8 cellular contexts compared by ENCODE assay signal in genomic region chr19:19490247-19490968, GRCh38. TPM values are rescaled to one million over a fixed set of nuclear protein-coding genes. Genes with fewer than 3 reads are reported as not detected.
A peak's percentile ranks its signal among the peaks of the same experiment; 100 is the strongest.
DNase-seq lines count a peak whose midpoint lies in the region; ATAC-seq and TF ChIP-seq lines count a peak whose summit lies in the region.

No MANE protein-coding gene starts in this region.

- POLR2A ChIA-PET in CD4-positive, alpha-beta T cell (lab: Charles Lee) = interaction anchor here (0.6 to 7.0 kb wide), 19 partner anchors 25 to 299 kb away, joined by 3 to 81 read pairs (median 6); partner anchors contain the start of genes BORCS8, GATAD2A, NDUFA13 and NR2C2AP
- POLR2A ChIA-PET in activated CD8-positive, alpha-beta T cell treated with anti-CD3 and anti-CD28 coated beads, Interleukin-2, amount 10 ng/mL, durations not matched to agents 7 days and 5 days (lab: Charles Lee) = interaction anchor here (0.6 to 2.8 kb wide), 11 partner anchors 25 to 169 kb away, joined by 3 to 17 read pairs (median 3); partner anchors contain the start of genes GATAD2A, NDUFA13 and TSSK6

- DNase-seq in CD4-positive, alpha-beta T cell = peak; percentile 71 to 81 (median 76)
- DNase-seq in NCI-H82 treated with DMSO at 0.1 percent for 48 hours (lab: John Stamatoyannopoulos, UW; ENCODE audit: unreplicated experiment) = peak; percentile 47
- DNase-seq in activated CD8-positive, alpha-beta T cell treated with anti-CD3 and anti-CD28 coated beads, Interleukin-2, amount 10 ng/mL, durations not matched to agents 7 days and 5 days = peak; percentile 89
- peak; percentile 84 for DNase-seq in effector CD4-positive, alpha-beta T cell
- DNase-seq in lower lobe of right lung = peak; percentile 70
- peak; percentile 57 to 83 (median 72) for DNase-seq in stimulated activated CD4-positive, alpha-beta T cell treated with anti-CD3 and anti-CD28 coated beads, TNF-alpha, amount 100 ng/mL, for 24 hours (ENCODE audit: low read depth in 3 of 3)

- peak; percentile 23 for ATAC-seq in CD4-positive, alpha-beta T cell (ENCODE audit: poor library complexity)
- ATAC-seq in HG03469 (IDR thresholded peaks at IDR 0.05; ENCODE audit: unreplicated experiment) (peak; percentile 40), lower lobe of right lung (peak; percentile 69 to 74), HG03565 (IDR thresholded peaks at IDR 0.05; ENCODE audit: unreplicated experiment) (no peak)
- peak; percentile 19 for ATAC-seq in activated CD8-positive, alpha-beta T cell treated with anti-CD3 and anti-CD28 coated beads, Interleukin-2, amount 10 ng/mL, durations not matched to agents 7 days and 5 days

- H3K4me3 Mint-ChIP-seq in CD4-positive, alpha-beta T cell = peak overlapping the region; percentile 5
- peak overlapping the region; percentile 12 for H3K4me3 Mint-ChIP-seq in activated CD8-positive, alpha-beta T cell treated with anti-CD3 and anti-CD28 coated beads, Interleukin-2, amount 10 ng/mL, durations not matched to agents 7 days and 5 days

- intact Hi-C loops in CD4-positive, alpha-beta T cell (cut with DNase I, micrococcal nuclease) = loop anchor here (1.0 to 5.0 kb wide), 7 partner anchors 103 to 344 kb away; partner anchors contain the start of genes MAU2 (in 1 of the 2) and SUGP1 (in 1 of the 2)
- intact Hi-C loops in lower lobe of right lung (cut with DNase I) = loop anchor here (10.0 kb wide), 1 partner anchor 126 kb away; no protein-coding TSS in a partner anchor

- CTCF ChIA-PET in CD4-positive, alpha-beta T cell (lab: Charles Lee) = interaction anchor here (0.6 to 3.6 kb wide), 35 partner anchors 11 to 1268 kb away, joined by 3 to 34 read pairs (median 4); partner anchors contain the start of genes GATAD2A, GMIP and NR2C2AP
- CTCF ChIA-PET in activated CD8-positive, alpha-beta T cell treated with anti-CD3 and anti-CD28 coated beads, Interleukin-2, amount 10 ng/mL, durations not matched to agents 7 days and 5 days (lab: Charles Lee) = interaction anchor here (0.6 to 7.8 kb wide), 32 partner anchors 9 to 342 kb away, joined by 3 to 162 read pairs (median 6); partner anchors contain the start of genes BORCS8, GATAD2A, GMIP and MAU2

- peaks cover 44% of the 10 kb centered on the region for H3K36me3 ChIP-seq in lower lobe of right lung

- H3K36me3 Mint-ChIP-seq in CD4-positive, alpha-beta T cell (ENCODE audit: low read depth) = peaks cover 38% of the 10 kb centered on the region
- H3K36me3 Mint-ChIP-seq in activated CD8-positive, alpha-beta T cell treated with anti-CD3 and anti-CD28 coated beads, Interleukin-2, amount 10 ng/mL, durations not matched to agents 7 days and 5 days (ENCODE audit: low read depth) = peaks cover 51% of the 10 kb centered on the region

- H3K27me3 Mint-ChIP-seq in CD4-positive, alpha-beta T cell = no peaks in the 10 kb centered on the region
- H3K27me3 Mint-ChIP-seq in activated CD8-positive, alpha-beta T cell treated with anti-CD3 and anti-CD28 coated beads, Interleukin-2, amount 10 ng/mL, durations not matched to agents 7 days and 5 days (ENCODE audit: low read depth) = no peaks in the 10 kb centered on the region

- H3K27me3 ChIP-seq in CD4-positive, alpha-beta T cell (ENCODE audit: control insufficient read depth, insufficient read depth, low read length) = no peaks in the 10 kb centered on the region
- H3K27me3 ChIP-seq in lower lobe of right lung (ENCODE audit: low read depth) = no peaks in the 10 kb centered on the region

- peaks cover 51% of the 10 kb centered on the region for H3K4me1 ChIP-seq in lower lobe of right lung

- peak overlapping the region; percentile 86 for H3K27ac ChIP-seq in CD4-positive, alpha-beta T cell (ENCODE audit: low read depth, low read length)
- H3K27ac ChIP-seq in lower lobe of right lung = peak overlapping the region; percentile 86

- peak overlapping the region; percentile 99 for H3K27ac Mint-ChIP-seq in CD4-positive, alpha-beta T cell
- peak overlapping the region; percentile 97 for H3K27ac Mint-ChIP-seq in activated CD8-positive, alpha-beta T cell treated with anti-CD3 and anti-CD28 coated beads, Interleukin-2, amount 10 ng/mL, durations not matched to agents 7 days and 5 days

- no peaks in the 10 kb centered on the region for H3K9me3 ChIP-seq in CD4-positive, alpha-beta T cell (ENCODE audit: control insufficient read depth, low read length)
- no peaks in the 10 kb centered on the region for H3K9me3 ChIP-seq in lower lobe of right lung

- peaks cover 49% of the 10 kb centered on the region for H3K4me1 Mint-ChIP-seq in CD4-positive, alpha-beta T cell (ENCODE audit: low read depth)
- H3K4me1 Mint-ChIP-seq in activated CD8-positive, alpha-beta T cell treated with anti-CD3 and anti-CD28 coated beads, Interleukin-2, amount 10 ng/mL, durations not matched to agents 7 days and 5 days (ENCODE audit: low read depth) = peaks cover 54% of the 10 kb centered on the region

- H3K4me3 ChIP-seq in lower lobe of right lung = peak overlapping the region; percentile 17

- peak; percentile 81 for TF ChIP-seq CTCF in CD4-positive, alpha-beta T cell (IDR thresholded peaks at IDR 0.05)
- TF ChIP-seq CTCF in lower lobe of right lung (IDR thresholded peaks at IDR 0.05) = peak; percentile 87

- H3K9me3 Mint-ChIP-seq in CD4-positive, alpha-beta T cell = no peaks in the 10 kb centered on the region
- no peaks in the 10 kb centered on the region for H3K9me3 Mint-ChIP-seq in activated CD8-positive, alpha-beta T cell treated with anti-CD3 and anti-CD28 coated beads, Interleukin-2, amount 10 ng/mL, durations not matched to agents 7 days and 5 days (ENCODE audit: insufficient read depth)

RNA-seq across cellular contexts. Expression of gene TSSK6, which starts 24.9 kb away (rescaled TPM):
- 1 to 10 TPM; 3.4 to 5.5 TPM for total RNA-seq in CD4-positive, alpha-beta T cell
- total RNA-seq in activated CD8-positive, alpha-beta T cell treated with anti-CD3 and anti-CD28 coated beads, Interleukin-2, amount 10 ng/mL, durations not matched to agents 7 days and 5 days = 1 to 10 TPM; 3.4 to 3.9 TPM
- 2.9 TPM for total RNA-seq in lower lobe of right lung

RNA-seq across cellular contexts. Expression of gene NDUFA13, which starts 25.6 kb away (rescaled TPM):
- total RNA-seq in CD4-positive, alpha-beta T cell = 100 to 1,000 TPM; 145 to 156 TPM
- 100 to 1,000 TPM; 388 to 413 TPM for total RNA-seq in activated CD8-positive, alpha-beta T cell treated with anti-CD3 and anti-CD28 coated beads, Interleukin-2, amount 10 ng/mL, durations not matched to agents 7 days and 5 days
- total RNA-seq in lower lobe of right lung = 218 TPM

RNA-seq across cellular contexts. Expression of gene YJEFN3, which starts 38.3 kb away (rescaled TPM):
- total RNA-seq in CD4-positive, alpha-beta T cell = 1 to 10 TPM; 3.7 to 4.4 TPM
- total RNA-seq in activated CD8-positive, alpha-beta T cell treated with anti-CD3 and anti-CD28 coated beads, Interleukin-2, amount 10 ng/mL, durations not matched to agents 7 days and 5 days = 10 to 100 TPM; 10.0 to 10.6 TPM
- 6.6 TPM for total RNA-seq in lower lobe of right lung

RNA-seq across cellular contexts. Expression of gene CILP2, which starts 47.7 kb away (rescaled TPM):
- total RNA-seq in CD4-positive, alpha-beta T cell = 1 to 10 TPM; 1.1 to 1.7 TPM
- total RNA-seq in activated CD8-positive, alpha-beta T cell treated with anti-CD3 and anti-CD28 coated beads, Interleukin-2, amount 10 ng/mL, durations not matched to agents 7 days and 5 days = under 1 TPM; 0.16 to 0.24 TPM
- total RNA-seq in lower lobe of right lung = 0.12 TPM
